ENCODE assay signal across 11 cellular contexts in the genomic region with DNA sequence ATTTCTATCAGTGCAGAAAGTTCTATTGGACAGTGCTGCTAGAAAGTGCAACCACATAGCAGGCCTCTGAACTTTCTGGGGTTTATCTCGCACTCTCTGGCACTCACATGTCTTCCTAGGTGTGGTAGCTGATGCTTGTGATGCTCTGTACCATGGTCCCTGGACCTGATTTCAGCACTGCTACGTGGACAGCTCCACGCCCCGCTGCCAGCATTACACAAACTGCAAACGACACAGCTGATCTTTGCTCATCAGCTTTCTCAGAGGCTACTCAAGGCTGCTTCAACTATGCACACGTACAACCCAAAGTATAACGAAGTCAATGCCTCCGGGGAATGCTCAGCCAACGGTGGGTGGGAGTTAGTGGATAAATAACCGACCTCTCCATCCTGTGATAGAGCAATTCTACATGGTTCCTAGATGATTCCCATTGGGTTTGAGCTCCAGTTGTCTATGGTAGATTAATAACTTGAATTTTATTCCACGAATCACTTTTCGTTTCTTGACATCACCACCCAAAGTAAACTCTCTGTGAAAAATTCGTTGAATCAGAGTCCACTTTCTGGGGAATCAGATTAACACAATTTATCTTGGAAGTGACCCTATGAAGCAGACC.
A peak's percentile ranks its signal among the peaks of the same experiment; 100 is the strongest.
DNase-seq lines count a peak whose midpoint lies in the region; TF ChIP-seq lines count a peak whose summit lies in the region.
"Had no signal": no experiment of that assay in that cellular context is flagged by ENCODE, and none has a peak within 500 bp of the region (broad histone marks: within the 10 kb centered on the region; RNA-seq: fewer than 3 reads in every experiment).

No MANE protein-coding gene starts in this region.

- CTCF ChIA-PET in MCF 10A (lab: Yijun Ruan, JAX) (interaction anchor here (0.5 kb wide), 1 partner anchor 1355 kb away, joined by 3 read pairs; no protein-coding TSS in a partner anchor), mammary epithelial cell (lab: Charles Lee; ENCODE audit: low non-redundant PET) (no interaction called here)

- H3K4me3 ChIP-seq in mammary epithelial cell (replicated peaks in 1 of 3; ENCODE audit: insufficient read depth in 1 of 3, low read depth in 2 of 3, low read length in 3 of 3) (no peak overlapping the region), NB4 (ENCODE audit: low read depth, low read length) (no peak overlapping the region), endodermal cell (ENCODE audit: low read length) (no peak overlapping the region), osteoblast (ENCODE audit: insufficient read depth, low read length) (no peak overlapping the region)
- H3K4me3 ChIP-seq: PC-9, prostate gland had no signal

- H2AFZ ChIP-seq in mammary epithelial cell (ENCODE audit: low read depth, low read length) (no peak overlapping the region), osteoblast (ENCODE audit: low read length) (no peak overlapping the region)
- H2AFZ ChIP-seq: PC-9 had no signal

- H3K27ac ChIP-seq in mammary epithelial cell (ENCODE audit: insufficient read depth, low read depth, low read length) (no peak overlapping the region), endodermal cell (ENCODE audit: low read depth, low read length) (no peak overlapping the region), osteoblast (ENCODE audit: low read depth, low read length) (no peak overlapping the region)
- H3K27ac ChIP-seq: PC-9, prostate gland had no signal

- BruUV-seq in MCF 10A (replicated peaks; lab: Mats Ljungman, UMichigan) (no TSS peak), mammary epithelial cell (replicated peaks; lab: Mats Ljungman, UMichigan) (no TSS peak)

- H3K9me3 Mint-ChIP-seq in MCF 10A (ENCODE audit: unreplicated experiment) (peaks cover 7% of the 10 kb centered on the region), endodermal cell (no peaks in the 10 kb centered on the region)

- no peak overlapping the region for H3K4me3 Mint-ChIP-seq in MCF 10A (ENCODE audit: unreplicated experiment)
- no peak overlapping the region for H3K4me3 Mint-ChIP-seq in endodermal cell

- TF ChIP-seq CTCF in MCF 10A (IDR thresholded peaks at IDR 0.05; ENCODE audit: unreplicated experiment) (no peak), mammary epithelial cell (conservative IDR thresholded peaks at IDR 0.05 in 1 of 2, IDR thresholded peaks at IDR 0.05 in 1 of 2; ENCODE audit: extremely low read depth in 1 of 2, insufficient read depth in 1 of 2, low read depth in 1 of 2, low read length in 2 of 2) (no peak), NB4 (IDR thresholded peaks at IDR 0.05; ENCODE audit: low read depth, low read length) (no peak), endodermal cell (conservative IDR thresholded peaks at IDR 0.05) (no peak), GM13976 (IDR thresholded peaks at IDR 0.05; ENCODE audit: borderline replicate concordance, control extremely low read depth, extremely low read depth, insufficient read depth, missing control alignments) (no peak), osteoblast (IDR thresholded peaks at IDR 0.05; ENCODE audit: extremely low read depth, low read depth, low read length) (no peak)

- H3K9ac ChIP-seq in mammary epithelial cell (ENCODE audit: insufficient read depth, low read length) (no peak overlapping the region), endodermal cell (ENCODE audit: extremely low read depth, low read length, poor library complexity, severe bottlenecking) (no peak overlapping the region)

- intact Hi-C loops in MCF 10A (cut with micrococcal nuclease) (no loop called here), mammary epithelial cell (cut with micrococcal nuclease) (no loop called here)

- dilution Hi-C loops in mammary epithelial cell (cut with HindIII; ENCODE audit: low sequenced_read_pairs) = no loop called here

- in situ Hi-C loops in mammary epithelial cell (cut with MboI; ENCODE audit: low sequenced_read_pairs in 2 of 2) = no loop called here
- in situ Hi-C loops in GM13976 (cut with MboI; ENCODE audit: low sequenced_read_pairs, unreplicated experiment) = no loop called here

- 19% methylated on average over 11 of the region's 13 CpGs for WGBS in mammary epithelial cell (ENCODE audit: low coverage, missing lambda C conversion rate)
- 40 to 53% methylated on average over 7 to 13 of the region's 13 CpGs for WGBS in endodermal cell (ENCODE audit: insufficient coverage in 1 of 2, insufficient read length in 1 of 2), 2 experiments

- H4K20me1 ChIP-seq in mammary epithelial cell (ENCODE audit: insufficient read depth, low read length) (no peaks in the 10 kb centered on the region), osteoblast (ENCODE audit: insufficient read depth, low read length) (no peaks in the 10 kb centered on the region)

- no peak overlapping the region for H3K4me2 ChIP-seq in mammary epithelial cell (ENCODE audit: insufficient read depth, low read depth, low read length)
- H3K4me2 ChIP-seq in osteoblast (ENCODE audit: insufficient read depth, low read length) = no peak overlapping the region
- H3K4me2 ChIP-seq: PC-9 had no signal

- H3K79me2 ChIP-seq in mammary epithelial cell (ENCODE audit: insufficient read depth, low read length) (no peaks in the 10 kb centered on the region), osteoblast (ENCODE audit: insufficient read depth, low read length) (no peaks in the 10 kb centered on the region)

- no peaks in the 10 kb centered on the region for H3K4me1 Mint-ChIP-seq in MCF 10A (ENCODE audit: insufficient read depth, unreplicated experiment)
- no peaks in the 10 kb centered on the region for H3K4me1 Mint-ChIP-seq in endodermal cell

- DNase-seq in MCF 10A (ENCODE audit: unreplicated experiment) = peak; percentile 1
- no peak for DNase-seq in mammary epithelial cell
- peak; percentile 48 for DNase-seq in NB4 (ENCODE audit: low read depth)
- peak; percentile 87 for DNase-seq in endodermal cell
- peak; percentile 31 for DNase-seq in stimulated activated CD8-positive, alpha-beta memory T cell treated with anti-CD3 and anti-CD28 coated beads, Interleukin-4, amount 100 ng/mL, for 48 hours
- no peak for DNase-seq in NCI-H226
- DNase-seq in GM13976 (ENCODE audit: low spot score) = no peak
- DNase-seq in osteoblast (ENCODE audit: insufficient read length, low spot score, missing footprints) = no peak
- DNase-seq: NCI-H446 treated with DMSO at 0.1 percent for 48 hours had no signal

- POLR2A ChIA-PET in MCF 10A (lab: Yijun Ruan, JAX) = no interaction called here

- no peaks in the 10 kb centered on the region for H3K27me3 ChIP-seq in mammary epithelial cell (ENCODE audit: insufficient read depth, low read length)
- H3K27me3 ChIP-seq in endodermal cell (ENCODE audit: control insufficient read depth, insufficient read depth, low read length, poor library complexity, severe bottlenecking) = no peaks in the 10 kb centered on the region
- H3K27me3 ChIP-seq in osteoblast (ENCODE audit: insufficient read depth, low read length) = no peaks in the 10 kb centered on the region

- H3K4me1 ChIP-seq in mammary epithelial cell (ENCODE audit: insufficient read depth, low read length) (no peaks in the 10 kb centered on the region), endodermal cell (ENCODE audit: control insufficient read depth, insufficient read depth, low read length) (peaks cover 2% of the 10 kb centered on the region), osteoblast (ENCODE audit: insufficient read depth, low read length) (no peaks in the 10 kb centered on the region)
- H3K4me1 ChIP-seq: prostate gland had no signal

- H3K27ac Mint-ChIP-seq in MCF 10A (ENCODE audit: low read depth, unreplicated experiment) (no peak overlapping the region), endodermal cell (no peak overlapping the region)

- H3K36me3 ChIP-seq in mammary epithelial cell (ENCODE audit: insufficient read depth, low read length) (no peaks in the 10 kb centered on the region), endodermal cell (ENCODE audit: control insufficient read depth, insufficient read depth, low read length) (no peaks in the 10 kb centered on the region), osteoblast (ENCODE audit: insufficient read depth, low read length) (no peaks in the 10 kb centered on the region)
- H3K36me3 ChIP-seq: prostate gland had no signal

- peaks cover 5% of the 10 kb centered on the region for H3K36me3 Mint-ChIP-seq in MCF 10A (ENCODE audit: insufficient read depth, unreplicated experiment)
- H3K36me3 Mint-ChIP-seq in endodermal cell (ENCODE audit: low read depth) = no peaks in the 10 kb centered on the region

- TF ChIP-seq POLR2A in NB4 (IDR thresholded peaks at IDR 0.05; ENCODE audit: extremely low read depth, insufficient read length) = no peak

- no peaks in the 10 kb centered on the region for H3K27me3 Mint-ChIP-seq in MCF 10A (ENCODE audit: insufficient read depth, unreplicated experiment)
- H3K27me3 Mint-ChIP-seq in endodermal cell (ENCODE audit: insufficient read depth) = peaks cover 3% of the 10 kb centered on the region

- H3K9me3 ChIP-seq in mammary epithelial cell (replicated peaks; ENCODE audit: insufficient read depth, low read length) (peaks cover 18% of the 10 kb centered on the region), endodermal cell (ENCODE audit: control insufficient read depth, low read length) (no peaks in the 10 kb centered on the region), osteoblast (ENCODE audit: low read depth, low read length) (peaks cover 7% of the 10 kb centered on the region)
- H3K9me3 ChIP-seq: prostate gland had no signal

Comparison
In these comparisons a context has a peak if more than half of its experiments do, and no peak if none do; other contexts are left out.
1. DNase-seq: peak in MCF 10A (single experiment), NB4 (single experiment), endodermal cell (single experiment) and stimulated activated CD8-positive, alpha-beta memory T cell treated with anti-CD3 and anti-CD28 coated beads, Interleukin-4, amount 100 ng/mL, for 48 hours (single experiment); none in mammary epithelial cell (single experiment), NCI-H226 (single experiment), GM13976 (single experiment) and osteoblast (single experiment).